ENCODE assay signal across 17 cellular contexts in genomic region chr2:33322607-33323006, GRCh38.
A peak's percentile ranks its signal among the peaks of the same experiment; 100 is the strongest.
DNase-seq lines count a peak whose midpoint lies in the region; ATAC-seq, FAIRE-seq and TF ChIP-seq lines count a peak whose summit lies in the region.
"Had no signal": no experiment of that assay in that cellular context is flagged by ENCODE, and none has a peak within 500 bp of the region (broad histone marks: within the 10 kb centered on the region; RNA-seq: fewer than 3 reads in every experiment).

No MANE protein-coding gene starts in this region.

- intact Hi-C loops in activated B cell treated with CpG ODN at 0.5 μM for 24 hours (cut with micrococcal nuclease): loop anchor here (2.0 kb wide), 1 partner anchor 14 kb away; no protein-coding TSS in a partner anchor

- peak overlapping the region; percentile 39 for H3K4me3 Mint-ChIP-seq in activated B cell treated with CpG ODN at 0.5 μM for 24 hours

- peak; percentile 40 for ATAC-seq in GM21390 (IDR thresholded peaks at IDR 0.05; ENCODE audit: unreplicated experiment)
- ATAC-seq in activated B cell treated with CpG ODN at 0.5 μM for 24 hours (ENCODE audit: low read depth): no peak
- ATAC-seq in GM21737 (IDR thresholded peaks at IDR 0.05; ENCODE audit: unreplicated experiment): no peak
- ATAC-seq in GM21619 (IDR thresholded peaks at IDR 0.05; ENCODE audit: unreplicated experiment): no peak
- ATAC-seq: naive thymus-derived CD4-positive, alpha-beta T cell had no signal

- peak; percentile 61 for FAIRE-seq in GM12892 (lab: Jason Lieb, UNC)
- FAIRE-seq: endothelial cell of umbilical vein had no signal

- H3K36me3 Mint-ChIP-seq in activated B cell treated with CpG ODN at 0.5 μM for 24 hours (ENCODE audit: low read depth): no peaks in the 10 kb centered on the region
- H3K36me3 Mint-ChIP-seq: naive thymus-derived CD4-positive, alpha-beta T cell had no signal

- DNase-seq in GM12892 (ENCODE audit: insufficient read length) (no peak), activated B cell treated with CpG ODN at 0.5 μM for 24 hours (no peak), renal cortical epithelial cell (ENCODE audit: low read depth) (peak; percentile 6), NCI-H1417 treated with DMSO at 0.1 percent for 48 hours (lab: John Stamatoyannopoulos, UW) (no peak)
- DNase-seq: activated CD4-positive, alpha-beta T cell treated with anti-CD3 and anti-CD28 coated beads, Interleukin-2, amount 50 U/mL, for 48 hours; activated effector memory CD4-positive, alpha-beta T cell treated with anti-CD3 and anti-CD28 coated beads, Interleukin-2, amount 50 U/mL, for 16 hours; anterior cingulate cortex; DND-41; naive thymus-derived CD4-positive, alpha-beta T cell; NCI-H1436 treated with DMSO at 0.1 percent for 48 hours; NCI-H446 treated with DMSO at 0.1 percent for 48 hours; OCI-M1; substantia nigra had no signal

- H3K27ac Mint-ChIP-seq in activated B cell treated with CpG ODN at 0.5 μM for 24 hours: peak overlapping the region; percentile 2

- POLR2A ChIA-PET in activated B cell treated with CpG ODN at 0.5 μM for 24 hours (lab: Charles Lee): no interaction called here

- no peaks in the 10 kb centered on the region for H3K27me3 Mint-ChIP-seq in activated B cell treated with CpG ODN at 0.5 μM for 24 hours

- peaks cover 21% of the 10 kb centered on the region for H3K4me1 Mint-ChIP-seq in activated B cell treated with CpG ODN at 0.5 μM for 24 hours

- TF ChIP-seq CTCF in activated B cell treated with CpG ODN at 0.5 μM for 24 hours (IDR thresholded peaks at IDR 0.05): no peak

- CTCF ChIA-PET in activated B cell treated with CpG ODN at 0.5 μM for 24 hours (lab: Charles Lee): no interaction called here

- H3K9me3 Mint-ChIP-seq in activated B cell treated with CpG ODN at 0.5 μM for 24 hours: no peaks in the 10 kb centered on the region

- no peak for TF ChIP-seq POLR2A in GM12892 (IDR thresholded peaks at IDR 0.05; ENCODE audit: low read depth, low read length)
